11 cellular contexts compared by ENCODE assay signal in genomic region chr10:124642076-124642710, GRCh38.
A peak's percentile ranks its signal among the peaks of the same experiment; 100 is the strongest.
DNase-seq lines count a peak whose midpoint lies in the region; ATAC-seq and TF ChIP-seq lines count a peak whose summit lies in the region.
"Had no signal": no experiment of that assay in that cellular context is flagged by ENCODE, and none has a peak within 500 bp of the region (broad histone marks: within the 10 kb centered on the region; RNA-seq: fewer than 3 reads in every experiment).

No MANE protein-coding gene starts in this region.

- H2AFZ ChIP-seq in GM23248, result no peak overlapping the region
- H2AFZ ChIP-seq: parathyroid adenoma had no signal

- no peaks in the 10 kb centered on the region for H4K20me1 ChIP-seq in GM23248 (ENCODE audit: insufficient read depth)

- no peak overlapping the region for H3K4me3 ChIP-seq in mucosa of rectum (ENCODE audit: low read length in 2 of 2)
- no peak overlapping the region for H3K4me3 ChIP-seq in vagina
- no peak overlapping the region for H3K4me3 ChIP-seq in foreskin fibroblast (ENCODE audit: low read depth in 1 of 2, low read length in 2 of 2)
- no peak overlapping the region for H3K4me3 ChIP-seq in GM23248

- ATAC-seq in Right ventricle myocardium inferior, result peak; percentile 53

- no peaks in the 10 kb centered on the region for H3F3A ChIP-seq in GM23248 (ENCODE audit: insufficient read depth)

- no peaks in the 10 kb centered on the region for H3K9me2 ChIP-seq in GM23248 (ENCODE audit: insufficient read depth)

- no peak overlapping the region for H3K4me2 ChIP-seq in GM23248 (ENCODE audit: unreplicated experiment)

- TF ChIP-seq POLR2A in vagina (IDR thresholded peaks at IDR 0.05), result no peak

- H3K4me1 ChIP-seq in mucosa of rectum (ENCODE audit: control insufficient read depth in 2 of 2, insufficient read depth in 2 of 2, low read length in 2 of 2), result peaks cover 18 to 29% of the 10 kb centered on the region in 2 donors
- H3K4me1 ChIP-seq in vagina, result peaks cover 74% of the 10 kb centered on the region
- peaks cover 22% of the 10 kb centered on the region for H3K4me1 ChIP-seq in GM23248 (ENCODE audit: insufficient read depth)

- peak; percentile 80 for DNase-seq in Right ventricle myocardium inferior (ENCODE audit: missing footprints)
- no peak for DNase-seq in cardiac septum (ENCODE audit: low spot score)
- DNase-seq in vagina (ENCODE audit: extremely low spot score in 2 of 2), result no peak
- no peak for DNase-seq in foreskin fibroblast
- DNase-seq in activated CD4-positive, alpha-beta T cell treated with anti-CD3 and anti-CD28 coated beads for 1 hour, result no peak
- no peak for DNase-seq in GM23248
- DNase-seq: GOT3 had no signal

- no peaks in the 10 kb centered on the region for H3K27me3 ChIP-seq in mucosa of rectum (ENCODE audit: control insufficient read depth in 2 of 2, insufficient read depth in 2 of 2, low read length in 2 of 2)
- no peaks in the 10 kb centered on the region for H3K27me3 ChIP-seq in vagina
- no peaks in the 10 kb centered on the region for H3K27me3 ChIP-seq in GM23248 (replicated peaks; ENCODE audit: insufficient read depth)

- H3K9ac ChIP-seq in mucosa of rectum (ENCODE audit: low read depth in 1 of 2, low read length in 2 of 2) (peak overlapping the region in 1 of 2 donors; percentile 0), GM23248 (no peak overlapping the region)
- H3K9ac ChIP-seq: parathyroid adenoma had no signal

- H3K9me3 ChIP-seq in mucosa of rectum (ENCODE audit: control insufficient read depth in 2 of 2, low read length in 2 of 2), result no peaks in the 10 kb centered on the region
- no peaks in the 10 kb centered on the region for H3K9me3 ChIP-seq in vagina
- H3K9me3 ChIP-seq in GM23248 (ENCODE audit: low read depth), result no peaks in the 10 kb centered on the region

- peaks cover 5% of the 10 kb centered on the region; the same call in 1 of the 2 replicates for H3K79me2 ChIP-seq in GM23248 (ENCODE audit: insufficient read depth)

- TF ChIP-seq CTCF in vagina (IDR thresholded peaks at IDR 0.05) (no peak), foreskin fibroblast (IDR thresholded peaks at IDR 0.05; ENCODE audit: low read depth, low read length) (no peak)

- H3K36me3 ChIP-seq in mucosa of rectum (ENCODE audit: control insufficient read depth in 2 of 2, insufficient read depth in 2 of 2, low read length in 2 of 2) (peaks cover 6 to 10% of the 10 kb centered on the region in 2 donors), vagina (no peaks in the 10 kb centered on the region), GM23248 (ENCODE audit: low read depth) (no peaks in the 10 kb centered on the region)

- intact Hi-C loops in Right ventricle myocardium inferior (cut with DNase I), result loop anchor here (2.0 to 5.0 kb wide), 2 partner anchors 35 to 59 kb away; no protein-coding TSS in a partner anchor
- intact Hi-C loops in cardiac septum (cut with DNase I), result no loop called here
- intact Hi-C loops in vagina (cut with DNase I), result no loop called here

- 93 to 94% methylated on average over 21 of the region's 21 CpGs for WGBS in GM23248 (ENCODE audit: low coverage in 1 of 2, low lambda C conversion rate in 2 of 2, missing lambda C conversion rate in 2 of 2), 2 experiments

- in situ Hi-C loops in GM23248 (cut with MboI), result no loop called here

- peak overlapping the region; percentile 60 for H3K27ac ChIP-seq in angular gyrus (ENCODE audit: low read depth, low read length)
- H3K27ac ChIP-seq in mucosa of rectum (ENCODE audit: low read depth in 2 of 2, low read length in 2 of 2), result peak overlapping the region; percentile 33 to 68
- peak overlapping the region; percentile 7 for H3K27ac ChIP-seq in vagina
- no peak overlapping the region for H3K27ac ChIP-seq in GM23248
- H3K27ac ChIP-seq: parathyroid adenoma, VCaP had no signal
